Comparison of ENCODE assay signal across 28 cellular contexts in genomic region chr2:28780496-28780895, GRCh38. TPM values are rescaled to one million over a fixed set of nuclear protein-coding genes. Genes with fewer than 3 reads are reported as not detected.
DNase-seq lines count a peak whose midpoint lies in the region; ATAC-seq and TF ChIP-seq lines count a peak whose summit lies in the region.
"Had no signal": no experiment of that assay in that cellular context is flagged by ENCODE, and none has a peak within 500 bp of the region (broad histone marks: within the 10 kb centered on the region; RNA-seq: fewer than 3 reads in every experiment).

No MANE protein-coding gene starts in this region.

- intact Hi-C loops in activated T-helper 1 cell treated with anti-CD3 and anti-CD28 coated beads, Interleukin-12 subunit alpha, Interleukin-12 subunit beta, Interleukin-2, Interleukin-4 antibody, amounts not matched to agents 30 ng/mL and 10 ng/mL and 1 ng/mL, durations not matched to agents 14 hours and 24 hours and 36 hours (cut with micrococcal nuclease) = no loop called here

- ATAC-seq in GM21423 (IDR thresholded peaks at IDR 0.05; ENCODE audit: unreplicated experiment) = no peak
- ATAC-seq: activated CD8-positive, alpha-beta memory T cell treated with anti-CD3 and anti-CD28 coated beads, Interleukin-2, amount 10 ng/mL, durations not matched to agents 7 days and 5 days; activated T-helper 17 cell treated with anti-CD3 and anti-CD28 coated beads, Interleukin-2, amount 50 U/mL, for 72 hours; natural killer cell treated with Interleukin-12 subunit alpha and Interleukin-12 subunit beta and Interleukin-15 and Interleukin-18, amount 100 ng/mL, for 72 hours; SK-N-SH treated with all-trans-retinoic acid at 6 μM for 48 hours had no signal

- no peaks in the 10 kb centered on the region for H3K27me3 Mint-ChIP-seq in activated naive CD4-positive, alpha-beta T cell treated with anti-CD3 and anti-CD28 coated beads, Interleukin-2, amount 50 U/mL, for 24 hours
- no peaks in the 10 kb centered on the region for H3K27me3 Mint-ChIP-seq in activated T-helper 1 cell treated with anti-CD3 and anti-CD28 coated beads, Interleukin-12 subunit alpha, Interleukin-12 subunit beta, Interleukin-2, Interleukin-4 antibody, amounts not matched to agents 30 ng/mL and 10 ng/mL and 1 ng/mL, durations not matched to agents 14 hours and 24 hours and 36 hours (ENCODE audit: insufficient read depth)
- no peaks in the 10 kb centered on the region for H3K27me3 Mint-ChIP-seq in neural crest cell (ENCODE audit: low read depth)
- H3K27me3 Mint-ChIP-seq: activated CD8-positive, alpha-beta memory T cell treated with anti-CD3 and anti-CD28 coated beads, Interleukin-2, amount 10 ng/mL, durations not matched to agents 7 days and 5 days; activated T-helper 17 cell treated with anti-CD3 and anti-CD28 coated beads, Interleukin-2, amount 50 U/mL, for 72 hours; brain; CD4-positive, alpha-beta memory T cell; natural killer cell treated with Interleukin-12 subunit alpha and Interleukin-12 subunit beta and Interleukin-15 and Interleukin-18, amount 100 ng/mL, for 72 hours had no signal

- H3K9me3 Mint-ChIP-seq in activated naive CD4-positive, alpha-beta T cell treated with anti-CD3 and anti-CD28 coated beads, Interleukin-2, amount 50 U/mL, for 24 hours = no peaks in the 10 kb centered on the region
- no peaks in the 10 kb centered on the region for H3K9me3 Mint-ChIP-seq in activated T-helper 1 cell treated with anti-CD3 and anti-CD28 coated beads, Interleukin-12 subunit alpha, Interleukin-12 subunit beta, Interleukin-2, Interleukin-4 antibody, amounts not matched to agents 30 ng/mL and 10 ng/mL and 1 ng/mL, durations not matched to agents 14 hours and 24 hours and 36 hours
- H3K9me3 Mint-ChIP-seq in neural crest cell = no peaks in the 10 kb centered on the region
- H3K9me3 Mint-ChIP-seq: activated T-helper 17 cell treated with anti-CD3 and anti-CD28 coated beads, Interleukin-2, amount 50 U/mL, for 72 hours; brain; CD4-positive, alpha-beta memory T cell; natural killer cell treated with Interleukin-12 subunit alpha and Interleukin-12 subunit beta and Interleukin-15 and Interleukin-18, amount 100 ng/mL, for 72 hours had no signal

- H3K36me3 Mint-ChIP-seq in activated naive CD4-positive, alpha-beta T cell treated with anti-CD3 and anti-CD28 coated beads, Interleukin-2, amount 50 U/mL, for 24 hours = peaks cover 14% of the 10 kb centered on the region
- peaks cover 30% of the 10 kb centered on the region for H3K36me3 Mint-ChIP-seq in activated T-helper 1 cell treated with anti-CD3 and anti-CD28 coated beads, Interleukin-12 subunit alpha, Interleukin-12 subunit beta, Interleukin-2, Interleukin-4 antibody, amounts not matched to agents 30 ng/mL and 10 ng/mL and 1 ng/mL, durations not matched to agents 14 hours and 24 hours and 36 hours (ENCODE audit: low read depth)
- peaks cover 8% of the 10 kb centered on the region for H3K36me3 Mint-ChIP-seq in neural crest cell (ENCODE audit: low read depth)

- peak; percentile 43 for DNase-seq in NCI-H1436 treated with DMSO at 0.1 percent for 48 hours (lab: John Stamatoyannopoulos, UW)
- DNase-seq in NCI-H1436 (lab: John Stamatoyannopoulos, UW) = no peak
- DNase-seq in activated naive CD4-positive, alpha-beta T cell treated with anti-CD3 and anti-CD28 coated beads, Interleukin-2, amount 50 U/mL, for 16 hours = no peak
- no peak for DNase-seq in activated T-helper 1 cell treated with anti-CD3 and anti-CD28 coated beads, Interleukin-12 subunit alpha, Interleukin-12 subunit beta, Interleukin-2, Interleukin-4 antibody, amounts not matched to agents 30 ng/mL and 10 ng/mL and 1 ng/mL, durations not matched to agents 14 hours and 24 hours and 36 hours (ENCODE audit: low spot score)
- DNase-seq in neural crest cell (ENCODE audit: low read depth, low spot score) = no peak
- no peak for DNase-seq in NCI-H2196 treated with DMSO at 0.1 percent for 48 hours (lab: John Stamatoyannopoulos, UW; ENCODE audit: unreplicated experiment)
- DNase-seq: activated CD4-positive, alpha-beta T cell treated with anti-CD3 and anti-CD28 coated beads for 1 hour; activated CD8-positive, alpha-beta memory T cell treated with anti-CD3 and anti-CD28 coated beads, Interleukin-2, amount 10 ng/mL, durations not matched to agents 7 days and 5 days; CD4-positive, alpha-beta memory T cell; DMS 273 treated with DMSO at 0.1 percent for 48 hours; effector CD4-positive, alpha-beta T cell; GOT3; Karpas-422; kidney glomerular epithelial cell; MV-4-11; NK-92 treated with Interleukin-12 subunit alpha and Interleukin-12 subunit beta, amount 100 ng/mL, for 24 hours; PC-9; stimulated activated CD4-positive, alpha-beta T cell treated with anti-CD3 and anti-CD28 coated beads, Interleukin-1b, Interleukin-23, amount 100 ng/mL, for 48 hours; stimulated activated CD8-positive, alpha-beta memory T cell treated with anti-CD3 and anti-CD28 coated beads, Interleukin-4, amount 100 ng/mL, for 48 hours; stomach had no signal

- H3K27ac Mint-ChIP-seq in activated naive CD4-positive, alpha-beta T cell treated with anti-CD3 and anti-CD28 coated beads, Interleukin-2, amount 50 U/mL, for 24 hours = peak overlapping the region; percentile 62
- peak overlapping the region; percentile 27 for H3K27ac Mint-ChIP-seq in activated T-helper 1 cell treated with anti-CD3 and anti-CD28 coated beads, Interleukin-12 subunit alpha, Interleukin-12 subunit beta, Interleukin-2, Interleukin-4 antibody, amounts not matched to agents 30 ng/mL and 10 ng/mL and 1 ng/mL, durations not matched to agents 14 hours and 24 hours and 36 hours
- peak overlapping the region; percentile 8 for H3K27ac Mint-ChIP-seq in neural crest cell (ENCODE audit: unreplicated experiment)
- H3K27ac Mint-ChIP-seq: activated CD8-positive, alpha-beta memory T cell treated with anti-CD3 and anti-CD28 coated beads, Interleukin-2, amount 10 ng/mL, durations not matched to agents 7 days and 5 days; activated T-helper 17 cell treated with anti-CD3 and anti-CD28 coated beads, Interleukin-2, amount 50 U/mL, for 72 hours; natural killer cell treated with Interleukin-12 subunit alpha and Interleukin-12 subunit beta and Interleukin-15 and Interleukin-18, amount 100 ng/mL, for 72 hours had no signal

- no peak for TF ChIP-seq CTCF in neural crest cell (conservative IDR thresholded peaks at IDR 0.05)

- H3K4me3 Mint-ChIP-seq in activated naive CD4-positive, alpha-beta T cell treated with anti-CD3 and anti-CD28 coated beads, Interleukin-2, amount 50 U/mL, for 24 hours = no peak overlapping the region
- no peak overlapping the region for H3K4me3 Mint-ChIP-seq in activated T-helper 1 cell treated with anti-CD3 and anti-CD28 coated beads, Interleukin-12 subunit alpha, Interleukin-12 subunit beta, Interleukin-2, Interleukin-4 antibody, amounts not matched to agents 30 ng/mL and 10 ng/mL and 1 ng/mL, durations not matched to agents 14 hours and 24 hours and 36 hours
- H3K4me3 Mint-ChIP-seq in neural crest cell = no peak overlapping the region
- H3K4me3 Mint-ChIP-seq: activated CD8-positive, alpha-beta memory T cell treated with anti-CD3 and anti-CD28 coated beads, Interleukin-2, amount 10 ng/mL, durations not matched to agents 7 days and 5 days; activated T-helper 17 cell treated with anti-CD3 and anti-CD28 coated beads, Interleukin-2, amount 50 U/mL, for 72 hours; brain; CD4-positive, alpha-beta memory T cell; natural killer cell treated with Interleukin-12 subunit alpha and Interleukin-12 subunit beta and Interleukin-15 and Interleukin-18, amount 100 ng/mL, for 72 hours had no signal

- peaks cover 43% of the 10 kb centered on the region for H3K4me1 Mint-ChIP-seq in activated naive CD4-positive, alpha-beta T cell treated with anti-CD3 and anti-CD28 coated beads, Interleukin-2, amount 50 U/mL, for 24 hours
- H3K4me1 Mint-ChIP-seq in activated T-helper 1 cell treated with anti-CD3 and anti-CD28 coated beads, Interleukin-12 subunit alpha, Interleukin-12 subunit beta, Interleukin-2, Interleukin-4 antibody, amounts not matched to agents 30 ng/mL and 10 ng/mL and 1 ng/mL, durations not matched to agents 14 hours and 24 hours and 36 hours (ENCODE audit: low read depth) = peaks cover 14% of the 10 kb centered on the region
- H3K4me1 Mint-ChIP-seq in neural crest cell = peaks cover 5% of the 10 kb centered on the region

RNA-seq across cellular contexts. Expression of gene PPP1CB, which starts 28.9 kb away (rescaled TPM):
- total RNA-seq in activated T-helper 1 cell treated with anti-CD3 and anti-CD28 coated beads, Interleukin-12 subunit alpha, Interleukin-12 subunit beta, Interleukin-2, Interleukin-4 antibody, amounts not matched to agents 30 ng/mL and 10 ng/mL and 1 ng/mL, durations not matched to agents 14 hours and 24 hours and 36 hours = 262 and 268 TPM in 2 replicates
- 163 and 176 TPM in 2 replicates for total RNA-seq in neural crest cell

RNA-seq across cellular contexts. Expression of gene SPDYA, which starts 30.1 kb away (rescaled TPM):
- 1.1 and 1.7 TPM in 2 replicates for total RNA-seq in activated T-helper 1 cell treated with anti-CD3 and anti-CD28 coated beads, Interleukin-12 subunit alpha, Interleukin-12 subunit beta, Interleukin-2, Interleukin-4 antibody, amounts not matched to agents 30 ng/mL and 10 ng/mL and 1 ng/mL, durations not matched to agents 14 hours and 24 hours and 36 hours
- 1.1 and 1.3 TPM in 2 replicates for total RNA-seq in neural crest cell
- total RNA-seq: A172, epithelial cell of proximal tubule had no signal

Comparison
In these comparisons a context has a peak if more than half of its experiments do, and no peak if none do; other contexts are left out.
1. H3K27ac Mint-ChIP-seq: peak in every context shown above with its lines; median percentile 62 in activated naive CD4-positive, alpha-beta T cell treated with anti-CD3 and anti-CD28 coated beads, Interleukin-2, amount 50 U/mL, for 24 hours; 27 in activated T-helper 1 cell treated with anti-CD3 and anti-CD28 coated beads, Interleukin-12 subunit alpha, Interleukin-12 subunit beta, Interleukin-2, Interleukin-4 antibody, amounts not matched to agents 30 ng/mL and 10 ng/mL and 1 ng/mL, durations not matched to agents 14 hours and 24 hours and 36 hours; 8 in neural crest cell.